In the genomic region with DNA sequence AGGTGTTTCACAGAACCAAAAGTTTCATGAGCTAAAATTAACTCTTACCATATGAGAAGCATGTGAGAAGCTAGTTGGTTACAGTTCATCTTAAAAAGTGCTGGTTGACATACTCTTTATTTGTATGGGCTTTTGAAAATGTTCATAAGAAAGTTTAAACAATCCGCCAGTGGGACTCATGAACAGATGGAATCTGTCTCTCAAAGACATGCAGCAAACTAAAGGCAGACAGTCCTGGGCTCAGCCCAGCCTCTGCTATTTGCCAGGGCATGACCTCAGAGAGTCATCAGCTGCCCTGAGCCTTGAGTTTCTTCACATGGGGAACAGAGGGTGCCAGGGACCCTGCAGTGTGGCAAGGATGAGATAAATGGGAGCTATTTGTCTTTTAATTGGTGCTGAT, we compare ENCODE assay signal across 29 cellular contexts. TPM values are rescaled to one million over a fixed set of nuclear protein-coding genes. Genes with fewer than 3 reads are reported as not detected.
DNase-seq lines count a peak whose midpoint lies in the region; TF ChIP-seq lines count a peak whose summit lies in the region.
"Had no signal": no experiment of that assay in that cellular context is flagged by ENCODE, and none has a peak within 500 bp of the region (broad histone marks: within the 10 kb centered on the region; RNA-seq: fewer than 3 reads in every experiment).

No MANE protein-coding gene starts in this region.

- BruUV-seq in MCF 10A (replicated peaks; lab: Mats Ljungman, UMichigan), result no TSS peak

- no peak overlapping the region for H3K4me3 ChIP-seq in cardiac fibroblast (replicated peaks in 1 of 2; ENCODE audit: low read depth in 2 of 2, low read length in 2 of 2)
- H3K4me3 ChIP-seq in WERI-Rb-1 (ENCODE audit: low read depth, low read length), result no peak overlapping the region
- H3K4me3 ChIP-seq: dorsolateral prefrontal cortex, heart left ventricle, lung, pancreas, right atrium auricular region had no signal

- TF ChIP-seq CTCF in cardiac fibroblast (IDR thresholded peaks at IDR 0.05; ENCODE audit: low read depth, low read length), result no peak
- TF ChIP-seq CTCF in mesothelial cell of epicardium (IDR thresholded peaks at IDR 0.05; ENCODE audit: unreplicated experiment), result no peak
- no peak for TF ChIP-seq CTCF in MCF 10A (IDR thresholded peaks at IDR 0.05; ENCODE audit: unreplicated experiment)
- no peak for TF ChIP-seq CTCF in WERI-Rb-1 (IDR thresholded peaks at IDR 0.05; ENCODE audit: low read depth, low read length)

- H3K27me3 ChIP-seq in WERI-Rb-1 (ENCODE audit: insufficient read depth, low read depth, severe bottlenecking), result no peaks in the 10 kb centered on the region
- H3K27me3 ChIP-seq: dorsolateral prefrontal cortex, heart left ventricle, pancreas, right atrium auricular region had no signal

- H3K4me3 Mint-ChIP-seq in mesothelial cell of epicardium (no peak overlapping the region), MCF 10A (ENCODE audit: unreplicated experiment) (no peak overlapping the region)
- H3K4me3 Mint-ChIP-seq in activated naive CD4-positive, alpha-beta T cell treated with anti-CD3 and anti-CD28 coated beads for 36 hours, result no peak overlapping the region
- H3K4me3 Mint-ChIP-seq: activated CD4-positive, alpha-beta T cell treated with anti-CD3 and anti-CD28 coated beads, Interleukin-2, amount 10 ng/mL, durations not matched to agents 24 days and 14 days; activated T-cell treated with anti-CD3 and anti-CD28 coated beads, Interleukin-2, amount 50 U/mL, for 24 hours; stimulated activated memory B cell treated with anti-CD40 and anti-IgM and Interleukin-4, amounts not matched to agents 10 μg/mL and 1 μg/mL and 100 μg/mL, for 72 hours; T-helper 2 cell treated with Interferon-gamma antibody and Interleukin-4, amounts not matched to agents 5 μg/mL and 100 μg/mL, for 36 hours had no signal

- H3K27ac ChIP-seq in WERI-Rb-1, result no peak overlapping the region
- H3K27ac ChIP-seq: 22Rv1, dorsolateral prefrontal cortex, pancreas, right atrium auricular region had no signal

- no peaks in the 10 kb centered on the region for H3K9me3 ChIP-seq in WERI-Rb-1 (ENCODE audit: severe bottlenecking)
- H3K9me3 ChIP-seq: heart left ventricle, pancreas, right atrium auricular region had no signal

- H3K9me3 Mint-ChIP-seq in mesothelial cell of epicardium (no peaks in the 10 kb centered on the region), MCF 10A (ENCODE audit: unreplicated experiment) (no peaks in the 10 kb centered on the region)
- no peaks in the 10 kb centered on the region for H3K9me3 Mint-ChIP-seq in activated naive CD4-positive, alpha-beta T cell treated with anti-CD3 and anti-CD28 coated beads for 36 hours
- H3K9me3 Mint-ChIP-seq: activated CD4-positive, alpha-beta T cell treated with anti-CD3 and anti-CD28 coated beads, Interleukin-2, amount 10 ng/mL, durations not matched to agents 24 days and 14 days; activated T-cell treated with anti-CD3 and anti-CD28 coated beads, Interleukin-2, amount 50 U/mL, for 24 hours; CD8-positive, alpha-beta memory T cell; neural crest cell; stimulated activated memory B cell treated with anti-CD40 and anti-IgM and Interleukin-4, amounts not matched to agents 10 μg/mL and 1 μg/mL and 100 μg/mL, for 72 hours; T-helper 2 cell treated with Interferon-gamma antibody and Interleukin-4, amounts not matched to agents 5 μg/mL and 100 μg/mL, for 36 hours; type B pancreatic cell had no signal

- POLR2A ChIA-PET in MCF 10A (lab: Yijun Ruan, JAX), result no interaction called here

- CTCF ChIA-PET in MCF 10A (lab: Yijun Ruan, JAX), result interaction anchor here (0.6 to 1.0 kb wide), 3 partner anchors 149 to 981 kb away, joined by 3 to 5 read pairs (median 3); no protein-coding TSS in a partner anchor
- CTCF ChIA-PET in activated naive CD4-positive, alpha-beta T cell treated with anti-CD3 and anti-CD28 coated beads for 36 hours (lab: Charles Lee), result interaction anchor here (0.6 to 4.6 kb wide), 3 partner anchors 14 to 242 kb away, joined by 3 to 17 read pairs (median 4); no protein-coding TSS in a partner anchor

- H3K36me3 Mint-ChIP-seq in mesothelial cell of epicardium, result no peaks in the 10 kb centered on the region
- H3K36me3 Mint-ChIP-seq in MCF 10A (ENCODE audit: insufficient read depth, unreplicated experiment), result no peaks in the 10 kb centered on the region
- no peaks in the 10 kb centered on the region for H3K36me3 Mint-ChIP-seq in activated naive CD4-positive, alpha-beta T cell treated with anti-CD3 and anti-CD28 coated beads for 36 hours (ENCODE audit: low read depth)
- H3K36me3 Mint-ChIP-seq: type B pancreatic cell had no signal

- peak overlapping the region; percentile 82 for H3K27ac Mint-ChIP-seq in mesothelial cell of epicardium
- H3K27ac Mint-ChIP-seq in MCF 10A (ENCODE audit: low read depth, unreplicated experiment), result no peak overlapping the region
- H3K27ac Mint-ChIP-seq in activated naive CD4-positive, alpha-beta T cell treated with anti-CD3 and anti-CD28 coated beads for 36 hours, result no peak overlapping the region
- H3K27ac Mint-ChIP-seq: activated CD4-positive, alpha-beta T cell treated with anti-CD3 and anti-CD28 coated beads, Interleukin-2, amount 10 ng/mL, durations not matched to agents 24 days and 14 days; activated T-cell treated with anti-CD3 and anti-CD28 coated beads, Interleukin-2, amount 50 U/mL, for 24 hours; stimulated activated memory B cell treated with anti-CD40 and anti-IgM and Interleukin-4, amounts not matched to agents 10 μg/mL and 1 μg/mL and 100 μg/mL, for 72 hours; T-helper 2 cell treated with Interferon-gamma antibody and Interleukin-4, amounts not matched to agents 5 μg/mL and 100 μg/mL, for 36 hours; type B pancreatic cell had no signal

- H3K36me3 ChIP-seq in WERI-Rb-1, result no peaks in the 10 kb centered on the region

- H3K4me1 Mint-ChIP-seq in mesothelial cell of epicardium, result peaks cover 26% of the 10 kb centered on the region
- H3K4me1 Mint-ChIP-seq in MCF 10A (ENCODE audit: insufficient read depth, unreplicated experiment), result peaks cover 5% of the 10 kb centered on the region
- peaks cover 16% of the 10 kb centered on the region for H3K4me1 Mint-ChIP-seq in activated naive CD4-positive, alpha-beta T cell treated with anti-CD3 and anti-CD28 coated beads for 36 hours (ENCODE audit: low read depth)

- intact Hi-C loops in MCF 10A (cut with micrococcal nuclease), result no loop called here
- intact Hi-C loops in activated naive CD4-positive, alpha-beta T cell treated with anti-CD3 and anti-CD28 coated beads for 36 hours (cut with micrococcal nuclease), result no loop called here

- no peaks in the 10 kb centered on the region for H3K27me3 Mint-ChIP-seq in mesothelial cell of epicardium (ENCODE audit: low read depth)
- H3K27me3 Mint-ChIP-seq in MCF 10A (ENCODE audit: insufficient read depth, unreplicated experiment), result no peaks in the 10 kb centered on the region
- no peaks in the 10 kb centered on the region for H3K27me3 Mint-ChIP-seq in activated naive CD4-positive, alpha-beta T cell treated with anti-CD3 and anti-CD28 coated beads for 36 hours (ENCODE audit: low read depth)
- H3K27me3 Mint-ChIP-seq: activated CD4-positive, alpha-beta T cell treated with anti-CD3 and anti-CD28 coated beads, Interleukin-2, amount 10 ng/mL, durations not matched to agents 24 days and 14 days; activated T-cell treated with anti-CD3 and anti-CD28 coated beads, Interleukin-2, amount 50 U/mL, for 24 hours; CD8-positive, alpha-beta memory T cell; stimulated activated memory B cell treated with anti-CD40 and anti-IgM and Interleukin-4, amounts not matched to agents 10 μg/mL and 1 μg/mL and 100 μg/mL, for 72 hours; type B pancreatic cell had no signal

- DNase-seq in NCI-H146 (lab: John Stamatoyannopoulos, UW), result peak; percentile 5
- no peak for DNase-seq in NCI-H146 treated with DMSO at 0.1 percent for 48 hours (lab: John Stamatoyannopoulos, UW; ENCODE audit: unreplicated experiment)
- DNase-seq in cardiac fibroblast (ENCODE audit: low read depth in 2 of 2), result peak; percentile 15 to 22
- no peak for DNase-seq in mesothelial cell of epicardium (ENCODE audit: low spot score in 2 of 2, unreplicated experiment in 2 of 2)
- no peak for DNase-seq in NOMO-1 (lab: John Stamatoyannopoulos, UW; ENCODE audit: unreplicated experiment in 2 of 2)
- DNase-seq in MCF 10A (ENCODE audit: unreplicated experiment), result no peak
- no peak for DNase-seq in WERI-Rb-1
- DNase-seq in activated naive CD4-positive, alpha-beta T cell treated with anti-CD3 and anti-CD28 coated beads for 36 hours, result no peak
- DNase-seq: activated CD4-positive, alpha-beta T cell treated with anti-CD3 and anti-CD28 coated beads, Interleukin-2, amount 10 ng/mL, durations not matched to agents 24 days and 14 days; activated gamma-delta T cell; activated T-cell treated with anti-CD3 and anti-CD28 coated beads, Interleukin-2, amount 50 U/mL, for 24 hours; AML-193; CD8-positive, alpha-beta memory T cell; DMS 273 treated with DMSO at 0.1 percent for 48 hours; dorsolateral prefrontal cortex; heart left ventricle; NCI-H1694; pancreas; PC-3; stimulated activated CD4-positive, alpha-beta T cell treated with anti-CD3 and anti-CD28 coated beads, Interleukin-12 subunit alpha, Interleukin-12 subunit beta, amount 100 ng/mL, for 4 hours; stimulated activated CD4-positive, alpha-beta T cell treated with anti-CD3 and anti-CD28 coated beads, Interleukin-4, amount 100 ng/mL, for 24 hours; substantia nigra had no signal

RNA-seq across cellular contexts. Expression of gene PYROXD2, which starts 3.2 kb away (rescaled TPM):
- total RNA-seq in mesothelial cell of epicardium (31.1 to 34.4 TPM (median 31.9 TPM) in 3 replicates), MCF 10A (2022) (4.0 and 7.9 TPM in 2 replicates)
- total RNA-seq in activated naive CD4-positive, alpha-beta T cell treated with anti-CD3 and anti-CD28 coated beads for 36 hours, result 1 to 10 TPM; 4.2 to 5.0 TPM

RNA-seq across cellular contexts. Expression of gene HPS1, which starts 35.0 kb away (rescaled TPM):
- total RNA-seq in mesothelial cell of epicardium (47.0 to 52.8 TPM (median 51.7 TPM) in 3 replicates), MCF 10A (2022) (40.5 and 41.8 TPM in 2 replicates)
- 10 to 100 TPM; 28.1 to 31.0 TPM for total RNA-seq in activated naive CD4-positive, alpha-beta T cell treated with anti-CD3 and anti-CD28 coated beads for 36 hours

Comparison
In these comparisons a context has a peak if more than half of its experiments do, and no peak if none do; other contexts are left out.
1. DNase-seq: peak in NCI-H146 (single experiment) and cardiac fibroblast (2 of 2); none in NCI-H146 treated with DMSO at 0.1 percent for 48 hours (single experiment), mesothelial cell of epicardium (0 of 2), NOMO-1 (0 of 2), MCF 10A (single experiment), WERI-Rb-1 (single experiment) and activated naive CD4-positive, alpha-beta T cell treated with anti-CD3 and anti-CD28 coated beads for 36 hours (single experiment).